1 cellular context compared by ENCODE assay signal in genomic region chr1:6485140-6485936, GRCh38.
TF ChIP-seq lines count a peak whose summit lies in the region.

No MANE protein-coding gene starts in this region.

TF ChIP-seq in IMR-90, 13 proteins besides CTCF, POLR2A, EP300 and RAD21 (continued from another document):
- no peak for TF ChIP-seq BHLHE40 (IDR thresholded peaks at IDR 0.05; ENCODE audit: low read depth, low read length)
- no peak for TF ChIP-seq NFE2L2 (IDR thresholded peaks at IDR 0.05; ENCODE audit: low read depth, low read length)
- TF ChIP-seq CHD1 (IDR thresholded peaks at IDR 0.05; ENCODE audit: low read depth, low read length): no peak
- TF ChIP-seq SMC3 (IDR thresholded peaks at IDR 0.05; ENCODE audit: low read depth, low read length): no peak
- no peak for TF ChIP-seq FOS (IDR thresholded peaks at IDR 0.05; ENCODE audit: low read depth, low read length)
- no peak for TF ChIP-seq RCOR1 (IDR thresholded peaks at IDR 0.05; ENCODE audit: insufficient replicate concordance, low read length)
- TF ChIP-seq, protein P1, sequence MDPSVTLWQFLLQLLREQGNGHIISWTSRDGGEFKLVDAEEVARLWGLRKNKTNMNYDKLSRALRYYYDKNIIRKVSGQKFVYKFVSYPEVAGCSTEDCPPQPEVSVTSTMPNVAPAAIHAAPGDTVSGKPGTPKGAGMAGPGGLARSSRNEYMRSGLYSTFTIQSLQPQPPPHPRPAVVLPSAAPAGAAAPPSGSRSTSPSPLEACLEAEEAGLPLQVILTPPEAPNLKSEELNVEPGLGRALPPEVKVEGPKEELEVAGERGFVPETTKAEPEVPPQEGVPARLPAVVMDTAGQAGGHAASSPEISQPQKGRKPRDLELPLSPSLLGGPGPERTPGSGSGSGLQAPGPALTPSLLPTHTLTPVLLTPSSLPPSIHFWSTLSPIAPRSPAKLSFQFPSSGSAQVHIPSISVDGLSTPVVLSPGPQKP (IDR thresholded peaks at IDR 0.05; ENCODE audit: borderline replicate concordance, low read depth, low read length): no peak
- no peak for TF ChIP-seq RFX5 (IDR thresholded peaks at IDR 0.05; ENCODE audit: low read depth, low read length)
